18 cellular contexts compared by ENCODE assay signal in the genomic region with DNA sequence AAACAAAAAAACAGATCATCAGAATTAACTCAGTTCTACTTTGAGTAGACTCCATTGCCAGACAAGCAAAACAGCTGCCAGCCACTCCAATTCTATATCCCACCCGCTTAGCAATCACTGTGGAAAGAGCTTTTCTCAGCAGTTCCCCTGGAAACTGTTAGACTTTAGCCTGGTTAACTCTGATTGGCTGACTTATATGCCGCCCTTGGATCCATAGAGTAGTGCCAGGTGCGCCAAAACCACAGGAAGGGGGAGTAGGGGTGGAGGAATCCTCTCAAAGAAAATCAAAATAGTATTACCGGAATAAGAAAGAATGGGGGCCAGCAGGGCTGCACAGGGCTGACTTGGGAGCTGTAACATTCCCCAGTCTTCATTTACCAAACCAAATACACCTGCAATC. TPM values are rescaled to one million over a fixed set of nuclear protein-coding genes. Genes with fewer than 3 reads are reported as not detected.
DNase-seq lines count a peak whose midpoint lies in the region; ATAC-seq and TF ChIP-seq lines count a peak whose summit lies in the region.
"Had no signal": no experiment of that assay in that cellular context is flagged by ENCODE, and none has a peak within 500 bp of the region (broad histone marks: within the 10 kb centered on the region; RNA-seq: fewer than 3 reads in every experiment).

No MANE protein-coding gene starts in this region.

- H3K27ac Mint-ChIP-seq in neural progenitor cell, result no peak overlapping the region
- H3K27ac Mint-ChIP-seq: activated B cell treated with CpG ODN at 0.5 μM for 24 hours; CD8-positive, alpha-beta T cell; nephron had no signal

- POLR2A ChIA-PET in RWPE1 (lab: Yijun Ruan, JAX; ENCODE audit: low non-redundant PET), result no interaction called here

- H3K9ac ChIP-seq in neural progenitor cell, result no peak overlapping the region

- H3K36me3 Mint-ChIP-seq in neural progenitor cell, result no peaks in the 10 kb centered on the region
- H3K36me3 Mint-ChIP-seq: CD8-positive, alpha-beta T cell; T-cell had no signal

- DNase-seq in DMS53 (lab: John Stamatoyannopoulos, UW), result peak; percentile 57
- DNase-seq in NCI-H146 (lab: John Stamatoyannopoulos, UW), result peak; percentile 71
- peak; percentile 44 for DNase-seq in NCI-H510A treated with DMSO at 0.1 percent for 48 hours (lab: John Stamatoyannopoulos, UW)
- DNase-seq in foreskin keratinocyte, result no peak
- no peak for DNase-seq in neural progenitor cell (ENCODE audit: low spot score)
- no peak for DNase-seq in RWPE1 (ENCODE audit: low spot score)
- DNase-seq: activated B cell treated with CpG ODN at 0.5 μM for 24 hours; activated effector memory CD4-positive, alpha-beta T cell treated with anti-CD3 and anti-CD28 coated beads, Interleukin-2, amount 50 U/mL, for 16 hours; CD8-positive, alpha-beta T cell; NCI-H1930; retina; stimulated activated CD4-positive, alpha-beta T cell treated with anti-CD3 and anti-CD28 coated beads, Interleukin-15, amount 100 ng/mL, for 24 hours; T-cell had no signal

- H3K9me3 Mint-ChIP-seq in neural progenitor cell, result no peaks in the 10 kb centered on the region
- H3K9me3 Mint-ChIP-seq: CD8-positive, alpha-beta T cell; nephron; T-cell had no signal

- H3K4me3 Mint-ChIP-seq in neural progenitor cell, result no peak overlapping the region
- H3K4me3 Mint-ChIP-seq: activated B cell treated with CpG ODN at 0.5 μM for 24 hours; CD8-positive, alpha-beta T cell; nephron; T-cell had no signal

- H3K4me3 ChIP-seq in neural progenitor cell, result no peak overlapping the region
- H3K4me3 ChIP-seq: K562, lung had no signal

- H3K9me3 ChIP-seq in neural progenitor cell (ENCODE audit: low read depth), result no peaks in the 10 kb centered on the region

- H3K27me3 ChIP-seq in foreskin keratinocyte, result no peaks in the 10 kb centered on the region
- H3K27me3 ChIP-seq in neural progenitor cell, result peaks cover 16% of the 10 kb centered on the region

- H3K27me3 Mint-ChIP-seq in neural progenitor cell (ENCODE audit: insufficient read depth, low read depth), result no peaks in the 10 kb centered on the region

- H3K4me1 ChIP-seq in foreskin keratinocyte (no peaks in the 10 kb centered on the region), neural progenitor cell (no peaks in the 10 kb centered on the region)

- H3K4me2 ChIP-seq in neural progenitor cell, result no peak overlapping the region

- H2AFZ ChIP-seq in neural progenitor cell (replicated peaks), result no peak overlapping the region

- H4K20me1 ChIP-seq in neural progenitor cell (ENCODE audit: low read depth), result no peaks in the 10 kb centered on the region

- no peaks in the 10 kb centered on the region for H3K36me3 ChIP-seq in neural progenitor cell

- ATAC-seq in foreskin keratinocyte (peak; percentile 40), HG03097 (IDR thresholded peaks at IDR 0.05; ENCODE audit: low FRiP score, unreplicated experiment) (no peak), GM21576 (IDR thresholded peaks at IDR 0.05; ENCODE audit: unreplicated experiment) (no peak)
- ATAC-seq: CD8-positive, alpha-beta T cell; K562; T-cell had no signal

- H3F3A ChIP-seq in neural progenitor cell (ENCODE audit: low read depth), result peaks cover 15% of the 10 kb centered on the region

- CTCF ChIA-PET in RWPE1 (lab: Yijun Ruan, JAX), result interaction anchor here (0.6 to 0.9 kb wide), 2 partner anchors 26 to 244 kb away, joined by 3 read pairs; no protein-coding TSS in a partner anchor

- H3K27ac ChIP-seq in foreskin keratinocyte (no peak overlapping the region), neural progenitor cell (no peak overlapping the region), RWPE1 (no peak overlapping the region)

- H3K4me1 Mint-ChIP-seq in neural progenitor cell, result peaks cover 4% of the 10 kb centered on the region
- H3K4me1 Mint-ChIP-seq: nephron had no signal

- no peaks in the 10 kb centered on the region for H3K79me2 ChIP-seq in neural progenitor cell (ENCODE audit: low read depth)

- no peak for TF ChIP-seq CTCF in foreskin keratinocyte (conservative IDR thresholded peaks at IDR 0.05)
- no peak for TF ChIP-seq CTCF in neural progenitor cell (IDR thresholded peaks at IDR 0.05)
- no peak for TF ChIP-seq CTCF in RWPE1 (conservative IDR thresholded peaks at IDR 0.05; ENCODE audit: low read depth)

RNA-seq across cellular contexts. Expression of gene EML5, which starts 5.4 kb away (rescaled TPM):
- total RNA-seq in foreskin keratinocyte, result 0.39 and 0.78 TPM in 2 replicates
- 0.03 and 0.07 TPM in 2 replicates for polyA plus RNA-seq in foreskin keratinocyte
- 0.71 and 1.0 TPM in 2 replicates for total RNA-seq in neural progenitor cell (ENCODE audit: low replicate concordance)

RNA-seq across cellular contexts. Expression of gene TTC8, which starts 26.3 kb away (rescaled TPM):
- total RNA-seq in foreskin keratinocyte, result 26.9 and 27.4 TPM in 2 replicates
- 14.2 and 16.5 TPM in 2 replicates for polyA plus RNA-seq in foreskin keratinocyte
- total RNA-seq in neural progenitor cell (ENCODE audit: low replicate concordance), result 22.6 and 35.0 TPM in 2 replicates

Comparison
In these comparisons a context has a peak if more than half of its experiments do, and no peak if none do; other contexts are left out.
1. DNase-seq: peak in DMS53 (single experiment), NCI-H146 (single experiment) and NCI-H510A treated with DMSO at 0.1 percent for 48 hours (single experiment); none in foreskin keratinocyte (0 of 2), neural progenitor cell (single experiment) and RWPE1 (single experiment).